Comparison of ENCODE assay signal across 23 cellular contexts in genomic region chr5:33375900-33376299, GRCh38.
"Had no signal": no experiment of that assay in that cellular context is flagged by ENCODE, and none has a peak within 500 bp of the region (broad histone marks: within the 10 kb centered on the region; RNA-seq: fewer than 3 reads in every experiment).

No MANE protein-coding gene starts in this region.

- H3K9me3 ChIP-seq: gastrocnemius medialis, left lung, lower lobe of right lung, neutrophil, thoracic aorta, tibial nerve, upper lobe of left lung had no signal

- DNase-seq: effector CD8-positive, alpha-beta T cell; endodermal cell; foreskin fibroblast; gastrocnemius medialis; head of caudate nucleus; kidney; left lung; lower lobe of right lung; naive B cell; right cardiac atrium; stimulated activated CD4-positive, alpha-beta T cell treated with anti-CD3 and anti-CD28 coated beads, Interleukin-15, amount 100 ng/mL, for 24 hours; stimulated activated CD4-positive, alpha-beta T cell treated with anti-CD3 and anti-CD28 coated beads, Interleukin-2, amount 100 ng/mL, for 48 hours; stimulated activated naive B cell treated with anti-CD40 and anti-IgM and Interleukin-4, amounts not matched to agents 10 μg/mL and 1 μg/mL and 100 μg/mL, for 72 hours; upper lobe of left lung had no signal

- H2AFZ ChIP-seq: hepatocyte, parathyroid adenoma had no signal

- H3K79me2 ChIP-seq: hepatocyte, parathyroid adenoma had no signal

- H3K4me3 ChIP-seq: gastrocnemius medialis, hepatocyte, left lung, lower lobe of right lung, skin epidermis, thoracic aorta, tibial nerve, upper lobe of left lung had no signal

- H3K4me1 ChIP-seq: gastrocnemius medialis, left lung, lower lobe of right lung, parathyroid adenoma, upper lobe of left lung had no signal

- H3K4me2 ChIP-seq: hepatocyte had no signal

- ATAC-seq: esophagus mucosa; gastrocnemius medialis; left lung; lower lobe of right lung; natural killer cell treated with Interleukin-12 subunit alpha and Interleukin-12 subunit beta and Interleukin-15 and Interleukin-18, amount 100 ng/mL, for 72 hours; stimulated activated naive B cell treated with anti-CD40 and anti-IgM and Interleukin-4, amounts not matched to agents 10 μg/mL and 1 μg/mL and 100 μg/mL, for 72 hours had no signal

- H3K27me3 ChIP-seq: gastrocnemius medialis, hepatocyte, left lung, neutrophil, tibial nerve, upper lobe of left lung had no signal

- H3K27ac ChIP-seq: epithelial cell of prostate, gastrocnemius medialis, hepatocyte, left lung, lower lobe of right lung, neutrophil, parathyroid adenoma, skin epidermis, thoracic aorta, tibial nerve, upper lobe of left lung had no signal

- H3K36me3 ChIP-seq: gastrocnemius medialis, left lung, lower lobe of right lung, neutrophil, thoracic aorta, tibial nerve, upper lobe of left lung had no signal

- H3K9ac ChIP-seq: parathyroid adenoma had no signal
